Comparison of ENCODE assay signal across 34 cellular contexts in genomic region chr10:50477287-50477686, GRCh38.
DNase-seq lines count a peak whose midpoint lies in the region; ATAC-seq, FAIRE-seq and TF ChIP-seq lines count a peak whose summit lies in the region.
"Had no signal": no experiment of that assay in that cellular context is flagged by ENCODE, and none has a peak within 500 bp of the region (broad histone marks: within the 10 kb centered on the region; RNA-seq: fewer than 3 reads in every experiment).

No MANE protein-coding gene starts in this region.

- peak; percentile 15 to 19 for TF ChIP-seq RAD21 in liver (IDR thresholded peaks at IDR 0.05)
- TF ChIP-seq RAD21 in HepG2 (CRISPR knock-in tag; IDR thresholded peaks at IDR 0.05): no peak

- H3K4me1 Mint-ChIP-seq in Caco-2 (ENCODE audit: low read depth, unreplicated experiment): no peaks in the 10 kb centered on the region

- peaks cover 6% of the 10 kb centered on the region for H3K36me3 Mint-ChIP-seq in Caco-2 (ENCODE audit: insufficient read depth, unreplicated experiment)

- CTCF ChIA-PET in HepG2 (lab: Yijun Ruan, JAX; ENCODE audit: low intra/inter-chr PET ratio, low total read pairs): no interaction called here
- CTCF ChIA-PET in Caco-2 (lab: Charles Lee): no interaction called here

- H3K36me3 ChIP-seq in liver (ENCODE audit: control insufficient read depth in 4 of 4, insufficient read depth in 3 of 4, low read depth in 1 of 4, low read length in 3 of 4) (peaks cover 0 to 3% (median 0%) of the 10 kb centered on the region in 4 donors), HepG2 (replicated peaks in 1 of 2; ENCODE audit: control insufficient read depth in 1 of 2, insufficient read depth in 2 of 2, low read length in 2 of 2) (no peaks in the 10 kb centered on the region; a peak in 1 of 5 replicates), right lobe of liver (no peaks in the 10 kb centered on the region), Caco-2 (ENCODE audit: control insufficient read depth, insufficient read depth, low read length) (no peaks in the 10 kb centered on the region)
- H3K36me3 ChIP-seq: BE2C had no signal

- ATAC-seq in HepG2: no peak
- peak; percentile 76 for ATAC-seq in left lobe of liver
- peak; percentile 64 to 79 (median 69) for ATAC-seq in right lobe of liver
- ATAC-seq: A549; CD8-positive, alpha-beta T cell had no signal

- intact Hi-C loops in HepG2 (cut with micrococcal nuclease; ENCODE audit: unreplicated experiment) (no loop called here), right lobe of liver (cut with DNase I) (no loop called here), Caco-2 (cut with micrococcal nuclease; ENCODE audit: unreplicated experiment) (no loop called here)

- WGBS in liver: 46% methylated on average over 2 of the region's 2 CpGs
- WGBS in HepG2 (ENCODE audit: low lambda C conversion rate): 84% methylated on average over 2 of the region's 2 CpGs
- WGBS in right lobe of liver (ENCODE audit: insufficient coverage, low coverage, low lambda C conversion rate, missing lambda C conversion rate): 37% methylated on average over 2 of the region's 2 CpGs

- in situ Hi-C loops in HepG2 (cut with HindIII; ENCODE audit: extremely low pct_ligation_motif_present, low pct_unique_long_range_greater_than_20kb): no loop called here

- BruUV-seq in HepG2 (replicated peaks; lab: Mats Ljungman, UMichigan): no TSS peak
- no TSS peak for BruUV-seq in Caco-2 (replicated peaks; lab: Mats Ljungman, UMichigan)

- TF ChIP-seq POLR2A in HepG2 (IDR thresholded peaks at IDR 0.05; ENCODE audit: insufficient read depth in 1 of 2, low read depth in 2 of 2, low read length in 2 of 2) (no peak), right lobe of liver (IDR thresholded peaks at IDR 0.05) (no peak)

- H3K9me3 Mint-ChIP-seq in Caco-2 (ENCODE audit: unreplicated experiment): peaks cover 9% of the 10 kb centered on the region

- H3K4me1 ChIP-seq in liver (ENCODE audit: control insufficient read depth in 4 of 4, insufficient read depth in 4 of 4, low read length in 3 of 4) (peaks cover 0 to 16% (median 6%) of the 10 kb centered on the region in 4 donors), HepG2 (ENCODE audit: insufficient read depth, low read length) (no peaks in the 10 kb centered on the region), right lobe of liver (peaks cover 0 to 14% (median 2%) of the 10 kb centered on the region in 4 donors), Caco-2 (no peaks in the 10 kb centered on the region)
- H3K4me1 ChIP-seq: A549, BE2C, BLaER1 had no signal

- H3K9me3 ChIP-seq in liver (ENCODE audit: control insufficient read depth in 4 of 4, low read length in 3 of 4) (peaks cover 0 to 5% (median 0%) of the 10 kb centered on the region in 4 donors), HepG2 (ENCODE audit: low read length) (peaks cover 7% of the 10 kb centered on the region; the same call in 1 of the 2 replicates), right lobe of liver (no peaks in the 10 kb centered on the region), Caco-2 (peaks cover 13% of the 10 kb centered on the region)
- H3K9me3 ChIP-seq: A549, BE2C had no signal

- H2AFZ ChIP-seq in HepG2 (ENCODE audit: low read length): no peak overlapping the region

- H3K27me3 Mint-ChIP-seq in Caco-2 (ENCODE audit: insufficient read depth, unreplicated experiment): no peaks in the 10 kb centered on the region
- H3K27me3 Mint-ChIP-seq: B cell; CD4-positive, alpha-beta memory T cell; CD4-positive, alpha-beta T cell; CD4-positive, CD25-positive, alpha-beta regulatory T cell had no signal

- no peaks in the 10 kb centered on the region for H3K27me3 ChIP-seq in liver (ENCODE audit: control insufficient read depth in 4 of 4, insufficient read depth in 4 of 4, low read length in 3 of 4)
- no peaks in the 10 kb centered on the region for H3K27me3 ChIP-seq in HepG2 (ENCODE audit: control insufficient read depth in 1 of 2, insufficient read depth in 2 of 2, low read length in 2 of 2)
- no peaks in the 10 kb centered on the region for H3K27me3 ChIP-seq in right lobe of liver
- H3K27me3 ChIP-seq in Caco-2 (replicated peaks; ENCODE audit: control insufficient read depth, insufficient read depth, low read length): no peaks in the 10 kb centered on the region
- H3K27me3 ChIP-seq: BE2C; BLaER1; BLaER1 treated with 17β-estradiol and CSF1 and Interleukin-3, amounts not matched to agents 10 nM and 100 nM had no signal

- H3K27ac Mint-ChIP-seq in Caco-2 (ENCODE audit: unreplicated experiment): no peak overlapping the region
- H3K27ac Mint-ChIP-seq: B cell; CD14-positive monocyte; CD4-positive, alpha-beta T cell; CD4-positive, CD25-positive, alpha-beta regulatory T cell; CD8-positive, alpha-beta T cell had no signal

- no peak overlapping the region for H3K4me3 ChIP-seq in liver (ENCODE audit: low read depth in 1 of 3, low read length in 3 of 3)
- no peak overlapping the region for H3K4me3 ChIP-seq in HepG2 (replicated peaks in 1 of 3; ENCODE audit: insufficient read depth in 1 of 3, low read depth in 2 of 3, low read length in 3 of 3)
- no peak overlapping the region for H3K4me3 ChIP-seq in right lobe of liver
- H3K4me3 ChIP-seq in Caco-2 (ENCODE audit: low read depth, low read length): no peak overlapping the region
- H3K4me3 ChIP-seq: A549, BLaER1 had no signal

- no peaks in the 10 kb centered on the region for H4K20me1 ChIP-seq in HepG2 (ENCODE audit: insufficient read depth, low read length)
- H4K20me1 ChIP-seq: BLaER1 had no signal

- H3K27ac ChIP-seq in liver (ENCODE audit: low read depth in 1 of 2, low read length in 2 of 2) (peak overlapping the region; percentile 30 to 32), HepG2 (ENCODE audit: extremely low read length, insufficient read depth, low read length) (no peak overlapping the region), right lobe of liver (peak overlapping the region in 2 of 3 donors; percentile 37 to 55)
- H3K27ac ChIP-seq: 22Rv1; A549; BLaER1; BLaER1 treated with 17β-estradiol and CSF1 and Interleukin-3, amounts not matched to agents 10 nM and 100 nM; C4-2B had no signal

- TF ChIP-seq EP300 in HepG2 (IDR thresholded peaks at IDR 0.05; ENCODE audit: low read depth in 2 of 2, low read length in 2 of 2) (no peak), HepG2 (CRISPR knock-in tag; IDR thresholded peaks at IDR 0.05; ENCODE audit: borderline replicate concordance) (no peak)

- no peaks in the 10 kb centered on the region for H3K79me2 ChIP-seq in HepG2 (ENCODE audit: insufficient read depth, low read length)

- no peak for FAIRE-seq in HepG2 (lab: Jason Lieb, UNC)
- FAIRE-seq: A204.1, A549, D721Med had no signal

- H3K9ac ChIP-seq in liver (ENCODE audit: low read depth in 1 of 2, low read length in 2 of 2) (no peak overlapping the region), HepG2 (ENCODE audit: insufficient read depth, low read depth, low read length) (no peak overlapping the region)
- H3K9ac ChIP-seq: BLaER1; BLaER1 treated with 17β-estradiol and CSF1 and Interleukin-3, amounts not matched to agents 10 nM and 100 nM had no signal

- no peak overlapping the region for H3K4me2 ChIP-seq in HepG2 (ENCODE audit: low read depth, low read length)
- H3K4me2 ChIP-seq: A549; BLaER1; BLaER1 treated with 17β-estradiol and CSF1 and Interleukin-3, amounts not matched to agents 10 nM and 100 nM had no signal

- no peak for DNase-seq in HepG2 (ENCODE audit: low spot score)
- DNase-seq in left lobe of liver (ENCODE audit: low spot score): no peak
- DNase-seq in right lobe of liver: peak in 1 of 3 donors; percentile 56
- DNase-seq in Caco-2: no peak
- no peak for DNase-seq in DMS114 treated with DMSO at 0.1 percent for 48 hours (lab: John Stamatoyannopoulos, UW; ENCODE audit: unreplicated experiment)
- DNase-seq: 8988T; ACHN; AML-193; BE2C; C1 segment of cervical spinal cord; Calu3; CD4-positive, alpha-beta memory T cell; CD4-positive, alpha-beta T cell; CD4-positive, CD25-positive, alpha-beta regulatory T cell; CD8-positive, alpha-beta memory T cell; CD8-positive, alpha-beta T cell; COR-L47; DMS 273 treated with DMSO at 0.1 percent for 48 hours; DMS153; DMS53; DMS79; DMS79 treated with DMSO at 0.1 percent for 48 hours; DND-41; EL had no signal

- no peak for TF ChIP-seq CTCF in liver (IDR thresholded peaks at IDR 0.05; ENCODE audit: low read depth, low read length, missing input control)
- TF ChIP-seq CTCF in HepG2 (CRISPR knock-in tag; IDR thresholded peaks at IDR 0.05): no peak
- TF ChIP-seq CTCF in right lobe of liver (IDR thresholded peaks at IDR 0.05): no peak
- TF ChIP-seq CTCF in Caco-2 (IDR thresholded peaks at IDR 0.05; ENCODE audit: insufficient read depth in 1 of 2, low read depth in 1 of 2, low read length in 1 of 2, severe bottlenecking in 1 of 2, unreplicated experiment in 1 of 2): no peak

- POLR2A ChIA-PET in HepG2 (lab: Yijun Ruan, JAX): no interaction called here
- POLR2A ChIA-PET in Caco-2 (lab: Charles Lee): no interaction called here

- H3K4me3 Mint-ChIP-seq in Caco-2 (ENCODE audit: unreplicated experiment): no peak overlapping the region
- H3K4me3 Mint-ChIP-seq: B cell; CD14-positive monocyte; CD4-positive, alpha-beta memory T cell; CD4-positive, alpha-beta T cell; CD4-positive, CD25-positive, alpha-beta regulatory T cell; CD8-positive, alpha-beta memory T cell; CD8-positive, alpha-beta T cell had no signal

TF ChIP-seq in liver, 16 proteins besides CTCF, POLR2A, EP300 and RAD21 (continues in another document):
- TF ChIP-seq, protein P1, sequence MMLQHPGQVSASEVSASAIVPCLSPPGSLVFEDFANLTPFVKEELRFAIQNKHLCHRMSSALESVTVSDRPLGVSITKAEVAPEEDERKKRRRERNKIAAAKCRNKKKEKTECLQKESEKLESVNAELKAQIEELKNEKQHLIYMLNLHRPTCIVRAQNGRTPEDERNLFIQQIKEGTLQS (IDR thresholded peaks at IDR 0.05): no peak
- TF ChIP-seq FOXA2 (IDR thresholded peaks at IDR 0.05) (peak; percentile 11), NR2F2 (IDR thresholded peaks at IDR 0.05) (no peak), JUND (IDR thresholded peaks at IDR 0.05) (peak in 1 of 2 donors; percentile 42)

TF ChIP-seq in HepG2, 621 proteins besides CTCF, POLR2A, EP300 and RAD21 (continues in another document):
- no peak for TF ChIP-seq ZNF256 (CRISPR knock-in tag; conservative IDR thresholded peaks at IDR 0.05)
- no peak for TF ChIP-seq ZNF788 (CRISPR knock-in tag; IDR thresholded peaks at IDR 0.05; ENCODE audit: borderline replicate concordance)
